ENCODE assay signal across 23 cellular contexts in the genomic region with DNA sequence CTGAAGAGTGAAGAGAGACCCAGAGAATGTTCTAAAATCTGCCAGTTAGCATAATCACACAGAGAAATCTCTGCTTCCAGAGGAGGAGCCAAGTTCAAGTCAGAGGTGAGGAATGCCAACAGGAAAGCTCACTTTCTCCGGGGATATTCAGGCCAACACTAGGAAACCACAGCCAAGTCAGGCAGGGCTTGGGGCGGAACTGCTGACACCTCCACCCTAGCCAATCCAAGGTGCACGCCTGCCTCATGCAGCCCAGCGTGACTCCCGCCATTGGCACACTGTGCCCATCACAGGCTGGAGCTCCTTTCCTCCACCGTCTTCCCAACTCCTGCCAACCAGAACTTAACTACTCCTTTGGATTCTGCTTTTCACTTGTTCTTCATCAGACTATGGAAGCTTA.
"Had no signal": no experiment of that assay in that cellular context is flagged by ENCODE, and none has a peak within 500 bp of the region (broad histone marks: within the 10 kb centered on the region; RNA-seq: fewer than 3 reads in every experiment).

No MANE protein-coding gene starts in this region.

- H3K4me3 ChIP-seq: dorsolateral prefrontal cortex, gastrocnemius medialis, heart right ventricle, left ventricle myocardium inferior, lower lobe of right lung, ovary, suprapubic skin, thyroid gland, upper lobe of left lung, vagina had no signal

- H3K27me3 ChIP-seq: dorsolateral prefrontal cortex, gastrocnemius medialis, ovary, suprapubic skin, thyroid gland, upper lobe of left lung, vagina had no signal

- DNase-seq: cortex of kidney; dorsolateral prefrontal cortex; effector CD8-positive, alpha-beta T cell; gastrocnemius medialis; heart right ventricle; islet precursor cell; left cardiac atrium; left ventricle myocardium inferior; lower lobe of right lung; natural killer cell; nucleus accumbens; ovary; right cardiac atrium; small intestine; stimulated activated CD4-positive, alpha-beta T cell treated with anti-CD3 and anti-CD28 coated beads, Interleukin-12 subunit alpha, Interleukin-12 subunit beta, amount 100 ng/mL, for 4 hours; stimulated activated CD8-positive, alpha-beta memory T cell treated with anti-CD3 and anti-CD28 coated beads, Interleukin-4, amount 100 ng/mL, for 48 hours; stimulated activated naive CD8-positive, alpha-beta T cell treated with anti-CD3 and anti-CD28 coated beads, Interleukin-15, Interleukin-2, amounts not matched to agents 100 U/mL and 50 U/mL, for 24 hours; thyroid gland had no signal

- H3K36me3 ChIP-seq: gastrocnemius medialis, heart right ventricle, left ventricle myocardium inferior, lower lobe of right lung, ovary, suprapubic skin, thyroid gland, upper lobe of left lung, vagina had no signal

- ATAC-seq: esophagus mucosa; gastrocnemius medialis; heart right ventricle; left cardiac atrium; lower lobe of right lung; natural killer cell; right cardiac atrium; stimulated activated effector memory CD8-positive, alpha-beta T cell treated with anti-CD3 and anti-CD28 coated beads, Interleukin-12 subunit alpha, Interleukin-12 subunit beta, amount 100 ng/mL, for 72 hours; stimulated activated naive CD8-positive, alpha-beta T cell treated with anti-CD3 and anti-CD28 coated beads, Interleukin-15, Interleukin-2, amounts not matched to agents 100 U/mL and 50 U/mL, for 24 hours had no signal

- H3K9me3 ChIP-seq: gastrocnemius medialis, heart right ventricle, lower lobe of right lung, ovary, suprapubic skin, thyroid gland, upper lobe of left lung, vagina had no signal

- FAIRE-seq: small intestine had no signal
